1 cellular context compared by ENCODE assay signal in genomic region chr10:48703776-48704555, GRCh38.
TF ChIP-seq lines count a peak whose summit lies in the region.

No MANE protein-coding gene starts in this region.

TF ChIP-seq in H1, 55 proteins besides CTCF, POLR2A, EP300 and RAD21:
- TF ChIP-seq SRF (IDR thresholded peaks at IDR 0.05; ENCODE audit: low read depth, low read length) (no peak), RFX5 (IDR thresholded peaks at IDR 0.05; ENCODE audit: borderline replicate concordance, low read depth, low read length) (no peak), CHD1 (IDR thresholded peaks at IDR 0.05; ENCODE audit: low read depth, low read length) (no peak), SP4 (IDR thresholded peaks at IDR 0.05; ENCODE audit: low read length) (no peak), RBBP5 (IDR thresholded peaks at IDR 0.05; ENCODE audit: borderline replicate concordance, low read depth, low read length) (no peak), GABPA (IDR thresholded peaks at IDR 0.05; ENCODE audit: borderline replicate concordance, insufficient read depth, low read length) (no peak), POLR2AphosphoS5 (IDR thresholded peaks at IDR 0.05; ENCODE audit: low read depth, low read length) (no peak), SP2 (IDR thresholded peaks at IDR 0.05; ENCODE audit: low read length) (no peak), JUND (IDR thresholded peaks at IDR 0.05; ENCODE audit: low read length) (no peak), POU5F1 (IDR thresholded peaks at IDR 0.05; ENCODE audit: low read depth, low read length) (no peak), HDAC6 (IDR thresholded peaks at IDR 0.05; ENCODE audit: low read depth, low read length) (no peak), YY1 (IDR thresholded peaks at IDR 0.05; ENCODE audit: low read depth, low read length) (no peak), BCL11A (IDR thresholded peaks at IDR 0.05; ENCODE audit: low read depth in 2 of 2, low read length in 2 of 2) (no peak), KDM1A (IDR thresholded peaks at IDR 0.05; ENCODE audit: borderline replicate concordance, low read length) (no peak), SP1 (IDR thresholded peaks at IDR 0.05; ENCODE audit: low read depth, low read length) (no peak), ASH2L (IDR thresholded peaks at IDR 0.05; ENCODE audit: low read length) (no peak), BRCA1 (IDR thresholded peaks at IDR 0.05; ENCODE audit: low read depth, low read length) (no peak)
